In genomic region chr17:75776399-75777242, GRCh38 we compare ENCODE assay signal across 1 cellular context.
A peak's percentile ranks its signal among the peaks of the same experiment; 100 is the strongest.
TF ChIP-seq lines count a peak whose summit lies in the region.

No MANE protein-coding gene starts in this region.

TF ChIP-seq in HepG2, 621 proteins besides CTCF, POLR2A, EP300 and RAD21 (continued from another document and continues in another):
- TF ChIP-seq NRL (CRISPR knock-in tag; IDR thresholded peaks at IDR 0.05; ENCODE audit: borderline replicate concordance) = no peak
- no peak for TF ChIP-seq MTERF4 (CRISPR knock-in tag; IDR thresholded peaks at IDR 0.05)
- TF ChIP-seq ZNF670 (CRISPR knock-in tag; IDR thresholded peaks at IDR 0.05; ENCODE audit: borderline replicate concordance) = no peak
- TF ChIP-seq PLSCR1 (CRISPR knock-in tag; IDR thresholded peaks at IDR 0.05; ENCODE audit: borderline replicate concordance) = no peak
- TF ChIP-seq ARHGAP35 (CRISPR knock-in tag; IDR thresholded peaks at IDR 0.05; ENCODE audit: borderline replicate concordance) = no peak
- TF ChIP-seq ZNF619 (CRISPR knock-in tag; IDR thresholded peaks at IDR 0.05) = no peak
- no peak for TF ChIP-seq ZNF33B (CRISPR knock-in tag; IDR thresholded peaks at IDR 0.05)
- TF ChIP-seq ZFP90 (CRISPR knock-in tag; IDR thresholded peaks at IDR 0.05; ENCODE audit: borderline replicate concordance) = no peak
- no peak for TF ChIP-seq GPBP1L1 (CRISPR knock-in tag; IDR thresholded peaks at IDR 0.05)
- no peak for TF ChIP-seq KDM3A (CRISPR knock-in tag; IDR thresholded peaks at IDR 0.05; ENCODE audit: low read depth)
- no peak for TF ChIP-seq RXRA (CRISPR knock-in tag; IDR thresholded peaks at IDR 0.05)
- TF ChIP-seq REST (IDR thresholded peaks at IDR 0.05; ENCODE audit: borderline replicate concordance in 1 of 2, low read depth in 1 of 2, low read length in 2 of 2) = no peak
- no peak for TF ChIP-seq BCLAF1 (IDR thresholded peaks at IDR 0.05)
- no peak for TF ChIP-seq GATAD1 (CRISPR knock-in tag; IDR thresholded peaks at IDR 0.05)
- no peak for TF ChIP-seq ZFY (CRISPR knock-in tag; IDR thresholded peaks at IDR 0.05)
- TF ChIP-seq ZFP62 (CRISPR knock-in tag; IDR thresholded peaks at IDR 0.05) = no peak
- no peak for TF ChIP-seq ZNF18 (CRISPR knock-in tag; IDR thresholded peaks at IDR 0.05; ENCODE audit: insufficient replicate concordance)
- no peak for TF ChIP-seq ZNF777 (CRISPR knock-in tag; IDR thresholded peaks at IDR 0.05)
- TF ChIP-seq ZC3H4 (CRISPR knock-in tag; IDR thresholded peaks at IDR 0.05; ENCODE audit: borderline replicate concordance) = peak; percentile 97
- TF ChIP-seq NR2F1 (CRISPR knock-in tag; IDR thresholded peaks at IDR 0.05) = no peak
- TF ChIP-seq SRSF1 (optimal IDR thresholded peaks at IDR 0.05; ENCODE audit: low read depth, low read length) = no peak
- TF ChIP-seq E2F5 (CRISPR knock-in tag; conservative IDR thresholded peaks at IDR 0.05) = no peak
- no peak for TF ChIP-seq ARID5B (CRISPR knock-in tag; IDR thresholded peaks at IDR 0.05)
- TF ChIP-seq TRAFD1 (CRISPR knock-in tag; IDR thresholded peaks at IDR 0.05; ENCODE audit: borderline replicate concordance) = no peak
- no peak for TF ChIP-seq SMAD3 (CRISPR knock-in tag; IDR thresholded peaks at IDR 0.05)
- no peak for TF ChIP-seq ZNF674 (CRISPR knock-in tag; IDR thresholded peaks at IDR 0.05; ENCODE audit: low read depth)
- TF ChIP-seq NR2F2 (IDR thresholded peaks at IDR 0.05; ENCODE audit: borderline replicate concordance, low read depth) = 0 out of 2 replicates have a peak, but pooled peaks have one; percentile 15
- no peak; the same call in 1 of the 2 replicates for TF ChIP-seq MIER3 (CRISPR knock-in tag; IDR thresholded peaks at IDR 0.05; ENCODE audit: borderline replicate concordance)
- no peak for TF ChIP-seq TAF15 (IDR thresholded peaks at IDR 0.05; ENCODE audit: low read depth, low read length, poor library complexity, severe bottlenecking)
- TF ChIP-seq SOX6 (IDR thresholded peaks at IDR 0.05) = no peak
- no peak for TF ChIP-seq SOX6 (CRISPR knock-in tag; IDR thresholded peaks at IDR 0.05)
- 0 out of 2 replicates have a peak, but pooled peaks have one; percentile 46 for TF ChIP-seq NCOA1 (CRISPR knock-in tag; IDR thresholded peaks at IDR 0.05)
- TF ChIP-seq ZNF558 (CRISPR knock-in tag; IDR thresholded peaks at IDR 0.05; ENCODE audit: borderline replicate concordance) = no peak
- TF ChIP-seq SMC3 (IDR thresholded peaks at IDR 0.05; ENCODE audit: low read length) = no peak
- TF ChIP-seq PHF8 (CRISPR knock-in tag; IDR thresholded peaks at IDR 0.05) = peak; percentile 15; the same call in 1 of the 2 replicates
- TF ChIP-seq FIP1L1 (IDR thresholded peaks at IDR 0.05; ENCODE audit: borderline replicate concordance, insufficient read depth, low read depth, low read length) = no peak
- TF ChIP-seq SNRNP70 (IDR thresholded peaks at IDR 0.05; ENCODE audit: low read depth, low read length) = no peak
- peak; percentile 54 for TF ChIP-seq POLR2AphosphoS5 (IDR thresholded peaks at IDR 0.05; ENCODE audit: low read depth, low read length)
- TF ChIP-seq ONECUT2 (CRISPR knock-in tag; IDR thresholded peaks at IDR 0.05) = no peak
- peak; percentile 37 for TF ChIP-seq ZNF740 (CRISPR knock-in tag; IDR thresholded peaks at IDR 0.05)
